Comparison of ENCODE assay signal across 1 cellular context in genomic region chr13:27595055-27595811, GRCh38.
TF ChIP-seq lines count a peak whose summit lies in the region.

No MANE protein-coding gene starts in this region.

TF ChIP-seq in K562, 482 proteins besides CTCF, POLR2A, EP300 and RAD21 (continued from another document):
- TF ChIP-seq CBX8 (IDR thresholded peaks at IDR 0.05; ENCODE audit: borderline replicate concordance, extremely low read depth, low read depth, low read length, poor library complexity, severe bottlenecking) (no peak), HLTF (IDR thresholded peaks at IDR 0.05) (no peak), ID3 (CRISPR knock-in tag; IDR thresholded peaks at IDR 0.05) (no peak), ID3 (tag; IDR thresholded peaks at IDR 0.05) (no peak), CBFA2T3 (IDR thresholded peaks at IDR 0.05) (peak; percentile 52), TAL1 (IDR thresholded peaks at IDR 0.05) (peak; percentile 39; the same call in 1 of the 2 replicates)
